28 cellular contexts compared by ENCODE assay signal in genomic region chr4:79657379-79657778, GRCh38.
"Had no signal": no experiment of that assay in that cellular context is flagged by ENCODE, and none has a peak within 500 bp of the region (broad histone marks: within the 10 kb centered on the region; RNA-seq: fewer than 3 reads in every experiment).

No MANE protein-coding gene starts in this region.

- H3K9me3 ChIP-seq: colonic mucosa, gastrocnemius medialis had no signal

- ATAC-seq: effector memory CD8-positive, alpha-beta T cell; esophagus mucosa; foreskin keratinocyte; gastrocnemius medialis; gastroesophageal sphincter; heart left ventricle; heart right ventricle had no signal

- H3K4me1 ChIP-seq: colonic mucosa, foreskin keratinocyte had no signal

- H3K27ac ChIP-seq: colonic mucosa, coronary artery, dorsolateral prefrontal cortex, epithelial cell of prostate, esophagus muscularis mucosa, esophagus squamous epithelium, foreskin keratinocyte, gastrocnemius medialis, gastroesophageal sphincter, heart left ventricle, heart right ventricle had no signal

- H3K4me3 ChIP-seq: colonic mucosa, coronary artery, dorsolateral prefrontal cortex, esophagus muscularis mucosa, esophagus squamous epithelium, gastrocnemius medialis, gastroesophageal sphincter, heart left ventricle, heart right ventricle had no signal

- H3K27me3 ChIP-seq: colonic mucosa, dorsolateral prefrontal cortex, esophagus muscularis mucosa, esophagus squamous epithelium, foreskin keratinocyte, gastrocnemius medialis, gastroesophageal sphincter, heart left ventricle, heart right ventricle had no signal

- FAIRE-seq: colon, endometrium, endothelial cell of umbilical vein, frontal cortex had no signal

- H3K36me3 ChIP-seq: colonic mucosa, esophagus muscularis mucosa, esophagus squamous epithelium, gastrocnemius medialis, gastroesophageal sphincter, heart left ventricle, heart right ventricle had no signal

- DNase-seq: colonic mucosa; cortex of kidney; dermis blood vessel endothelial cell; dorsolateral prefrontal cortex; effector CD4-positive, alpha-beta T cell; effector CD8-positive, alpha-beta T cell; effector memory CD4-positive, alpha-beta T cell; effector memory CD8-positive, alpha-beta T cell; endodermal cell; erythroblast; esophagus squamous epithelium; foreskin fibroblast; foreskin keratinocyte; foreskin melanocyte; gastrocnemius medialis; glutamatergic neuron; head of caudate nucleus; heart left ventricle; heart right ventricle had no signal
